In genomic region chr3:160225181-160226025, GRCh38 we compare ENCODE assay signal across 1 cellular context.
TF ChIP-seq lines count a peak whose summit lies in the region.

C3orf80 (plus strand) TSS chr3:160225422; CDS start chr3:160225636, 214 bp downstream.

TF ChIP-seq in HepG2, 621 proteins besides CTCF, POLR2A, EP300 and RAD21 (continued from another document and continues in another):
- TF ChIP-seq FUBP1 (CRISPR knock-in tag; IDR thresholded peaks at IDR 0.05; ENCODE audit: borderline replicate concordance) (no peak), KDM5B (CRISPR knock-in tag; IDR thresholded peaks at IDR 0.05; ENCODE audit: borderline replicate concordance) (peak; percentile 16; the same call in 1 of the 2 replicates), IRX3 (CRISPR knock-in tag; IDR thresholded peaks at IDR 0.05; ENCODE audit: borderline replicate concordance, low read depth) (peak; percentile 30; the same call in 1 of the 2 replicates), KLF15 (CRISPR knock-in tag; IDR thresholded peaks at IDR 0.05; ENCODE audit: borderline replicate concordance) (no peak), ZNF687 (CRISPR knock-in tag; IDR thresholded peaks at IDR 0.05) (peak; percentile 65; the same call in 1 of the 2 replicates), POGZ (CRISPR knock-in tag; IDR thresholded peaks at IDR 0.05) (no peak), ZNF616 (CRISPR knock-in tag; IDR thresholded peaks at IDR 0.05; ENCODE audit: low read depth) (peak; percentile 37; the same call in 1 of the 2 replicates), ZNF20 (CRISPR knock-in tag; IDR thresholded peaks at IDR 0.05) (no peak), ZBTB38 (CRISPR knock-in tag; IDR thresholded peaks at IDR 0.05) (peak; percentile 3; the same call in 1 of the 2 replicates), SAFB2 (CRISPR knock-in tag; IDR thresholded peaks at IDR 0.05; ENCODE audit: borderline replicate concordance, low read depth) (no peak), ZNF260 (CRISPR knock-in tag; IDR thresholded peaks at IDR 0.05; ENCODE audit: borderline replicate concordance, low read depth) (no peak), ZBTB2 (CRISPR knock-in tag; IDR thresholded peaks at IDR 0.05; ENCODE audit: low read depth) (0 out of 2 replicates have a peak, but pooled peaks have one; percentile 26), ZNF800 (CRISPR knock-in tag; IDR thresholded peaks at IDR 0.05) (peak; percentile 58; the same call in 1 of the 2 replicates), ZNF142 (CRISPR knock-in tag; IDR thresholded peaks at IDR 0.05) (peak; percentile 23; the same call in 1 of the 2 replicates), TFDP1 (CRISPR knock-in tag; IDR thresholded peaks at IDR 0.05; ENCODE audit: borderline replicate concordance) (peak; percentile 57; the same call in 1 of the 2 replicates), PAX8 (CRISPR knock-in tag; IDR thresholded peaks at IDR 0.05; ENCODE audit: borderline replicate concordance) (no peak; the same call in 1 of the 2 replicates), HDAC2 (CRISPR knock-in tag; IDR thresholded peaks at IDR 0.05) (no peak), PLRG1 (conservative IDR thresholded peaks at IDR 0.05) (no peak), ZBTB14 (CRISPR knock-in tag; IDR thresholded peaks at IDR 0.05) (0 out of 2 replicates have a peak, but pooled peaks have one; percentile 13), XRCC5 (optimal IDR thresholded peaks at IDR 0.05; ENCODE audit: low read length) (peak; percentile 70), ZSCAN31 (CRISPR knock-in tag; IDR thresholded peaks at IDR 0.05; ENCODE audit: low read depth) (peak; percentile 71; the same call in 1 of the 2 replicates), ZNF761 (CRISPR knock-in tag; conservative IDR thresholded peaks at IDR 0.05) (0 out of 2 replicates have a peak, but pooled peaks have one; percentile 28), ZBTB7B (CRISPR knock-in tag; IDR thresholded peaks at IDR 0.05) (0 out of 2 replicates have a peak, but pooled peaks have one; percentile 48), ZNF331 (CRISPR knock-in tag; IDR thresholded peaks at IDR 0.05) (0 out of 2 replicates have a peak, but pooled peaks have one; percentile 10), ZNF562 (CRISPR knock-in tag; IDR thresholded peaks at IDR 0.05; ENCODE audit: borderline replicate concordance) (0 out of 2 replicates have a peak, but pooled peaks have one; percentile 67), ZNF225 (CRISPR knock-in tag; IDR thresholded peaks at IDR 0.05) (no peak), ZFP41 (CRISPR knock-in tag; IDR thresholded peaks at IDR 0.05; ENCODE audit: borderline replicate concordance) (no peak), ZNF790 (CRISPR knock-in tag; IDR thresholded peaks at IDR 0.05; ENCODE audit: borderline replicate concordance) (no peak), ZNF589 (CRISPR knock-in tag; conservative IDR thresholded peaks at IDR 0.05) (peak; percentile 47; the same call in 1 of the 2 replicates), PATZ1 (CRISPR knock-in tag; IDR thresholded peaks at IDR 0.05) (0 out of 2 replicates have a peak, but pooled peaks have one; percentile 22), HNRNPLL (IDR thresholded peaks at IDR 0.05; ENCODE audit: low read depth, low read length, poor library complexity, severe bottlenecking) (peak; percentile 83)
